In genomic region chr3:140499114-140499757, GRCh38 we compare ENCODE assay signal across 8 cellular contexts.
DNase-seq lines count a peak whose midpoint lies in the region; ATAC-seq and TF ChIP-seq lines count a peak whose summit lies in the region.

No MANE protein-coding gene starts in this region.

- H3K27me3 Mint-ChIP-seq in activated CD8-positive, alpha-beta memory T cell treated with anti-CD3 and anti-CD28 coated beads, Interleukin-2, amount 10 ng/mL, durations not matched to agents 7 days and 5 days, result no peaks in the 10 kb centered on the region

- H3F3A ChIP-seq in OCI-LY1 (ENCODE audit: insufficient read depth, low read length), result no peaks in the 10 kb centered on the region
- no peaks in the 10 kb centered on the region for H3F3A ChIP-seq in smooth muscle cell (ENCODE audit: low read depth)

- H3K4me1 ChIP-seq in OCI-LY1 (ENCODE audit: insufficient read depth, low read length, severe bottlenecking) (no peaks in the 10 kb centered on the region), smooth muscle cell (ENCODE audit: low read depth) (peaks cover 5% of the 10 kb centered on the region)

- H3K4me3 ChIP-seq in OCI-LY1 (ENCODE audit: low read depth, low read length, poor library complexity, severe bottlenecking) (no peak overlapping the region), fibroblast of mammary gland (ENCODE audit: control insufficient read depth, low read depth, low read length) (no peak overlapping the region), smooth muscle cell (no peak overlapping the region)

- H3K9me3 ChIP-seq in OCI-LY1 (ENCODE audit: low read length) (no peaks in the 10 kb centered on the region), smooth muscle cell (replicated peaks; ENCODE audit: low read depth) (no peaks in the 10 kb centered on the region)

- H3K4me2 ChIP-seq in OCI-LY1 (ENCODE audit: low read length) (no peak overlapping the region), smooth muscle cell (no peak overlapping the region)

- H3K36me3 ChIP-seq in OCI-LY1 (ENCODE audit: insufficient read depth, low read length) (no peaks in the 10 kb centered on the region), smooth muscle cell (ENCODE audit: low read depth) (no peaks in the 10 kb centered on the region)

- no peaks in the 10 kb centered on the region for H3K9me2 ChIP-seq in OCI-LY1 (ENCODE audit: low read depth, low read length)

- H4K20me1 ChIP-seq in OCI-LY1 (ENCODE audit: insufficient read depth, low read length) (no peaks in the 10 kb centered on the region), smooth muscle cell (ENCODE audit: low read depth) (no peaks in the 10 kb centered on the region)

- H2AFZ ChIP-seq in OCI-LY1 (ENCODE audit: low read length), result no peak overlapping the region
- H2AFZ ChIP-seq in smooth muscle cell (ENCODE audit: low read depth), result no peak overlapping the region

- 74% methylated on average over 1 of the region's 1 CpG for WGBS in smooth muscle cell (ENCODE audit: low lambda C conversion rate)

- no peak overlapping the region for H3K4me3 Mint-ChIP-seq in activated CD8-positive, alpha-beta memory T cell treated with anti-CD3 and anti-CD28 coated beads, Interleukin-2, amount 10 ng/mL, durations not matched to agents 7 days and 5 days

- H3K9ac ChIP-seq in OCI-LY1 (ENCODE audit: low read length) (no peak overlapping the region), smooth muscle cell (ENCODE audit: low read depth) (no peak overlapping the region)

- H3K27me3 ChIP-seq in OCI-LY1 (ENCODE audit: insufficient read depth, low read length) (no peaks in the 10 kb centered on the region), smooth muscle cell (ENCODE audit: low read depth) (no peaks in the 10 kb centered on the region)

- H3K27ac ChIP-seq in OCI-LY1 (ENCODE audit: low read depth, low read length, poor library complexity, severe bottlenecking), result no peak overlapping the region
- no peak overlapping the region for H3K27ac ChIP-seq in smooth muscle cell (ENCODE audit: low read depth)

- no peaks in the 10 kb centered on the region for H3K4me1 Mint-ChIP-seq in activated CD8-positive, alpha-beta memory T cell treated with anti-CD3 and anti-CD28 coated beads, Interleukin-2, amount 10 ng/mL, durations not matched to agents 7 days and 5 days

- peak; percentile 39 for DNase-seq in NCI-H1436 (lab: John Stamatoyannopoulos, UW)
- no peak for DNase-seq in NCI-H1436 treated with DMSO at 0.1 percent for 48 hours (lab: John Stamatoyannopoulos, UW)
- DNase-seq in fibroblast of mammary gland (ENCODE audit: low read depth), result peak; percentile 45
- no peak for DNase-seq in smooth muscle cell (lab: John Stamatoyannopoulos, UW; ENCODE audit: unreplicated experiment)
- DNase-seq in activated CD8-positive, alpha-beta memory T cell treated with anti-CD3 and anti-CD28 coated beads, Interleukin-2, amount 10 ng/mL, durations not matched to agents 7 days and 5 days, result no peak

- H3K79me2 ChIP-seq in OCI-LY1 (ENCODE audit: insufficient read depth, low read length) (no peaks in the 10 kb centered on the region), smooth muscle cell (ENCODE audit: low read depth) (no peaks in the 10 kb centered on the region)

- CTCF ChIA-PET in activated CD8-positive, alpha-beta memory T cell treated with anti-CD3 and anti-CD28 coated beads, Interleukin-2, amount 10 ng/mL, durations not matched to agents 7 days and 5 days (lab: Charles Lee), result no interaction called here

- H3K9me3 Mint-ChIP-seq in activated CD8-positive, alpha-beta memory T cell treated with anti-CD3 and anti-CD28 coated beads, Interleukin-2, amount 10 ng/mL, durations not matched to agents 7 days and 5 days (ENCODE audit: low read depth), result no peaks in the 10 kb centered on the region

- no peaks in the 10 kb centered on the region for H3K36me3 Mint-ChIP-seq in activated CD8-positive, alpha-beta memory T cell treated with anti-CD3 and anti-CD28 coated beads, Interleukin-2, amount 10 ng/mL, durations not matched to agents 7 days and 5 days

- TF ChIP-seq CTCF in OCI-LY1 (IDR thresholded peaks at IDR 0.05; ENCODE audit: low read length) (peak; percentile 43; the same call in 1 of the 2 replicates), fibroblast of mammary gland (conservative IDR thresholded peaks at IDR 0.05; ENCODE audit: control insufficient read depth, insufficient read depth, low read depth, low read length) (peak; percentile 42), smooth muscle cell (IDR thresholded peaks at IDR 0.05; ENCODE audit: borderline replicate concordance, insufficient read depth, poor library complexity, severe bottlenecking) (peak; percentile 43)

- ATAC-seq in activated CD8-positive, alpha-beta memory T cell treated with anti-CD3 and anti-CD28 coated beads, Interleukin-2, amount 10 ng/mL, durations not matched to agents 7 days and 5 days, result no peak
- no peak for ATAC-seq in HG02588 (IDR thresholded peaks at IDR 0.05; ENCODE audit: unreplicated experiment)
- ATAC-seq in GM18868 (IDR thresholded peaks at IDR 0.05; ENCODE audit: unreplicated experiment), result no peak

- H3K27ac Mint-ChIP-seq in activated CD8-positive, alpha-beta memory T cell treated with anti-CD3 and anti-CD28 coated beads, Interleukin-2, amount 10 ng/mL, durations not matched to agents 7 days and 5 days, result no peak overlapping the region

Comparison
In these comparisons a context has a peak if more than half of its experiments do, and no peak if none do; other contexts are left out.
1. DNase-seq: peak in NCI-H1436 (single experiment) and fibroblast of mammary gland (single experiment); none in NCI-H1436 treated with DMSO at 0.1 percent for 48 hours (single experiment), smooth muscle cell (single experiment) and activated CD8-positive, alpha-beta memory T cell treated with anti-CD3 and anti-CD28 coated beads, Interleukin-2, amount 10 ng/mL, durations not matched to agents 7 days and 5 days (single experiment).
2. Peak in every context shown above with its lines, with median percentiles within 50 percentile points of each other: CTCF ChIP-seq.